8 cellular contexts compared by ENCODE assay signal in the genomic region with DNA sequence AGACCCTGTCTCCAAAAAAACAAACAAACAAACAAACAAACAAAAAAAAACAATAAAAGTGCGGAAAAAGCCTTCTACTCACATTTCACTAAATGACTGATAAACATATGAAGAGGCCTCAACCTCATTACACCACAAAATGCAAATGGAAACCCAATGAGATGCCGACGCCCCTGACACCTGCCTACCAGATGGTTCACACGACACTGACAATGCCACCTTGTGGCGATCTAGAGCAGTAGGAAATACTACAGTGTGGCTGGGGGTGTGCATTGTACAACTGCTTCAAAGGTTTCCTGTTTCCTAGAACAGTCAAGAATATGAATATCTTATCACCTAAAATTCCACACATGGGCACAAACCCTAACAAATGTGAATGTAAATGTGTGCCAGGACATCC.
DNase-seq lines count a peak whose midpoint lies in the region; FAIRE-seq and TF ChIP-seq lines count a peak whose summit lies in the region.

No MANE protein-coding gene starts in this region.

- DNase-seq in activated T-cell treated with anti-CD3 and anti-CD28 coated beads for 4 hours: peak; percentile 36
- no peak for DNase-seq in activated T-cell treated with anti-CD3 and anti-CD28 coated beads, Interleukin-2, amount 50 U/mL, for 48 hours
- peak; percentile 61 for DNase-seq in NB4 (ENCODE audit: low read depth)
- peak; percentile 33 for DNase-seq in iPS DF 4.7 (ENCODE audit: extremely low read depth, low spot score)
- no peak for DNase-seq in GM19239 (ENCODE audit: insufficient read length, low spot score)
- no peak for DNase-seq in anterior cingulate cortex (lab: John Stamatoyannopoulos, UW)
- no peak for DNase-seq in hippocampal formation (lab: John Stamatoyannopoulos, UW)

- TF ChIP-seq POLR2A in NB4 (IDR thresholded peaks at IDR 0.05; ENCODE audit: extremely low read depth, insufficient read length): no peak

- FAIRE-seq in GM19239 (lab: Jason Lieb, UNC): no peak

- H3K4me3 ChIP-seq in NB4 (ENCODE audit: low read depth, low read length): no peak overlapping the region
- H3K4me3 ChIP-seq in WI38 (ENCODE audit: low read depth, low read length): no peak overlapping the region

- peak; percentile 43 for TF ChIP-seq CTCF in NB4 (IDR thresholded peaks at IDR 0.05; ENCODE audit: low read depth, low read length)
- TF ChIP-seq CTCF in WI38 (IDR thresholded peaks at IDR 0.05; ENCODE audit: low read depth, low read length): peak; percentile 29

Comparison
In these comparisons a context has a peak if more than half of its experiments do, and no peak if none do; other contexts are left out.
1. DNase-seq: peak in activated T-cell treated with anti-CD3 and anti-CD28 coated beads for 4 hours (single experiment), NB4 (single experiment) and iPS DF 4.7 (single experiment); none in activated T-cell treated with anti-CD3 and anti-CD28 coated beads, Interleukin-2, amount 50 U/mL, for 48 hours (0 of 2), GM19239 (single experiment), anterior cingulate cortex (0 of 58) and hippocampal formation (0 of 2).